Comparison of ENCODE assay signal across 13 cellular contexts in genomic region chr16:66927918-66928649, GRCh38. TPM values are rescaled to one million over a fixed set of nuclear protein-coding genes. Genes with fewer than 3 reads are reported as not detected.
A peak's percentile ranks its signal among the peaks of the same experiment; 100 is the strongest.
DNase-seq lines count a peak whose midpoint lies in the region; ATAC-seq, FAIRE-seq and TF ChIP-seq lines count a peak whose summit lies in the region.
"Had no signal": no experiment of that assay in that cellular context is flagged by ENCODE, and none has a peak within 500 bp of the region (broad histone marks: within the 10 kb centered on the region; RNA-seq: fewer than 3 reads in every experiment).

No MANE protein-coding gene starts in this region.

- H2AFZ ChIP-seq in keratinocyte (ENCODE audit: control insufficient read depth, low read length), result no peak overlapping the region

- no TSS peak for BruUV-seq in Caco-2 (replicated peaks; lab: Mats Ljungman, UMichigan)

- H3K4me1 Mint-ChIP-seq in WTC11 (peaks cover 10% of the 10 kb centered on the region), Caco-2 (ENCODE audit: low read depth, unreplicated experiment) (peaks cover 3% of the 10 kb centered on the region)

- no peaks in the 10 kb centered on the region for H3K36me3 Mint-ChIP-seq in WTC11
- peaks cover 1% of the 10 kb centered on the region for H3K36me3 Mint-ChIP-seq in Caco-2 (ENCODE audit: insufficient read depth, unreplicated experiment)

- FAIRE-seq in keratinocyte (lab: Jason Lieb, UNC), result peak; percentile 58

- POLR2A ChIA-PET in WTC11 (lab: Charles Lee) (interaction anchor here (0.7 to 0.9 kb wide), 2 partner anchors 97 to 259 kb away, joined by 3 read pairs; partner anchors contain the start of gene NAE1), Caco-2 (lab: Charles Lee) (no interaction called here)

- peak overlapping the region in 11 of 12 donors; percentile 80 to 99 (median 92) for H3K27ac ChIP-seq in heart left ventricle
- H3K27ac ChIP-seq in keratinocyte (ENCODE audit: control insufficient read depth, insufficient read depth, low read length), result peak overlapping the region; percentile 4

- peaks cover 0 to 25% (median 10%) of the 10 kb centered on the region in 9 donors for H3K36me3 ChIP-seq in heart left ventricle
- H3K36me3 ChIP-seq in keratinocyte (ENCODE audit: control insufficient read depth in 2 of 2, extremely low read depth in 1 of 2, insufficient read depth in 2 of 2, low read length in 2 of 2), result peaks cover 0 to 8% of the 10 kb centered on the region in 2 experiments
- no peaks in the 10 kb centered on the region for H3K36me3 ChIP-seq in Caco-2 (ENCODE audit: control insufficient read depth, insufficient read depth, low read length)

- dilution Hi-C loops in keratinocyte (cut with MboI; ENCODE audit: extremely low pct_ligation_motif_present, low sequenced_read_pairs), result no loop called here

- H3K4me3 Mint-ChIP-seq in WTC11, result no peak overlapping the region
- no peak overlapping the region for H3K4me3 Mint-ChIP-seq in Caco-2 (ENCODE audit: unreplicated experiment)

- H3K9me3 Mint-ChIP-seq in WTC11, result no peaks in the 10 kb centered on the region
- no peaks in the 10 kb centered on the region for H3K9me3 Mint-ChIP-seq in Caco-2 (ENCODE audit: unreplicated experiment)
- H3K9me3 Mint-ChIP-seq: CD8-positive, alpha-beta memory T cell; nephron had no signal

- no peak overlapping the region for H3K4me3 ChIP-seq in heart left ventricle
- H3K4me3 ChIP-seq in keratinocyte (ENCODE audit: control insufficient read depth in 2 of 3, extremely low read depth in 1 of 3, insufficient read depth in 2 of 3, low read depth in 1 of 3, low read length in 3 of 3), result no peak overlapping the region
- H3K4me3 ChIP-seq in lower leg skin (ENCODE audit: low read depth, poor library complexity, severe bottlenecking), result no peak overlapping the region
- no peak overlapping the region for H3K4me3 ChIP-seq in Caco-2 (ENCODE audit: low read depth, low read length)

- no peak for ATAC-seq in heart left ventricle
- ATAC-seq in Right ventricle myocardium superior (ENCODE audit: poor library complexity), result no peak
- no peak for ATAC-seq in WTC11
- ATAC-seq in GM21717 (IDR thresholded peaks at IDR 0.05; ENCODE audit: unreplicated experiment), result no peak

- H3K27ac Mint-ChIP-seq in WTC11 (peak overlapping the region; percentile 27; the same call in 1 of the 2 replicates), Caco-2 (ENCODE audit: unreplicated experiment) (no peak overlapping the region)
- H3K27ac Mint-ChIP-seq: nephron had no signal

- no peak overlapping the region for H3K9ac ChIP-seq in keratinocyte (ENCODE audit: control insufficient read depth, extremely low read depth, insufficient read depth, low read length)

- 61 to 84% (median 77%) methylated on average over 8 of the region's 8 CpGs for WGBS in heart left ventricle, 4 donors
- 77 to 83% methylated on average over 8 of the region's 8 CpGs for WGBS in lower leg skin, 2 donors

- CTCF ChIA-PET in WTC11 (lab: Charles Lee), result interaction anchor here (0.6 to 7.0 kb wide), 31 partner anchors 11 to 500 kb away, joined by 3 to 175 read pairs (median 7); partner anchors contain the start of genes CDH16, CES3, NAE1 and NOL3
- CTCF ChIA-PET in Caco-2 (lab: Charles Lee), result interaction anchor here (0.6 to 2.8 kb wide), 10 partner anchors 9 to 116 kb away, joined by 3 to 36 read pairs (median 6); partner anchors contain the start of genes CDH16, NAE1 and PDP2

- H3K4me2 ChIP-seq in keratinocyte (ENCODE audit: control insufficient read depth, extremely low read depth, insufficient read depth, low read depth, low read length), result no peak overlapping the region

- H3K9me1 ChIP-seq in keratinocyte (ENCODE audit: control insufficient read depth, extremely low read depth, insufficient read depth, low read length), result no peaks in the 10 kb centered on the region

- no peak for TF ChIP-seq POLR2A in heart left ventricle (IDR thresholded peaks at IDR 0.05)
- TF ChIP-seq POLR2A in lower leg skin (IDR thresholded peaks at IDR 0.05), result no peak

- DNase-seq in heart left ventricle (peak in 1 of 5 donors; percentile 66), Right ventricle myocardium superior (no peak), WTC11 (ENCODE audit: low spot score) (no peak), keratinocyte (ENCODE audit: low read depth, low spot score) (peak; percentile 81), lower leg skin (ENCODE audit: low spot score in 2 of 2) (no peak), Caco-2 (no peak), superior temporal gyrus (ENCODE audit: extremely low spot score) (no peak)
- DNase-seq: foreskin melanocyte; NK-92 treated with Interleukin-12 subunit alpha and Interleukin-12 subunit beta, amount 100 ng/mL, for 24 hours had no signal

- H3K79me2 ChIP-seq in keratinocyte (ENCODE audit: control insufficient read depth, insufficient read depth, low read length), result no peaks in the 10 kb centered on the region

- H3K27me3 ChIP-seq in heart left ventricle, result peaks cover 0 to 32% (median 0%) of the 10 kb centered on the region in 9 donors
- peaks cover 28% of the 10 kb centered on the region for H3K27me3 ChIP-seq in keratinocyte (ENCODE audit: control insufficient read depth, extremely low read depth, insufficient read depth, low read length)
- no peaks in the 10 kb centered on the region for H3K27me3 ChIP-seq in Caco-2 (replicated peaks; ENCODE audit: control insufficient read depth, insufficient read depth, low read length)

- no peak for TF ChIP-seq CTCF in heart left ventricle (IDR thresholded peaks at IDR 0.05)
- TF ChIP-seq CTCF in WTC11 (IDR thresholded peaks at IDR 0.05), result no peak
- TF ChIP-seq CTCF in keratinocyte (optimal IDR thresholded peaks at IDR 0.05 in 1 of 3, IDR thresholded peaks at IDR 0.05 in 1 of 3, conservative IDR thresholded peaks at IDR 0.05 in 1 of 3; ENCODE audit: extremely low read depth in 1 of 3, insufficient read depth in 2 of 3, low read length in 3 of 3), result no peak
- no peak for TF ChIP-seq CTCF in lower leg skin (IDR thresholded peaks at IDR 0.05)
- TF ChIP-seq CTCF in Caco-2 (IDR thresholded peaks at IDR 0.05; ENCODE audit: insufficient read depth in 1 of 2, low read depth in 1 of 2, low read length in 1 of 2, severe bottlenecking in 1 of 2, unreplicated experiment in 1 of 2), result no peak

- H3K27me3 Mint-ChIP-seq in WTC11 (ENCODE audit: low read depth) (peaks cover 50% of the 10 kb centered on the region), Caco-2 (ENCODE audit: insufficient read depth, unreplicated experiment) (peaks cover 5% of the 10 kb centered on the region)

- H3K4me1 ChIP-seq in heart left ventricle, result peaks cover 0 to 58% (median 30%) of the 10 kb centered on the region in 12 donors
- H3K4me1 ChIP-seq in keratinocyte (ENCODE audit: control insufficient read depth, extremely low read depth, insufficient read depth, low read length), result peaks cover 19% of the 10 kb centered on the region
- peaks cover 8% of the 10 kb centered on the region; the same call in 1 of the 2 replicates for H3K4me1 ChIP-seq in Caco-2

- intact Hi-C loops in heart left ventricle (cut with DNase I), result no loop called here
- intact Hi-C loops in Right ventricle myocardium superior (cut with DNase I), result no loop called here
- intact Hi-C loops in lower leg skin (cut with DNase I; ENCODE audit: low total_unique reads), result no loop called here
- intact Hi-C loops in Caco-2 (cut with micrococcal nuclease; ENCODE audit: unreplicated experiment), result no loop called here

- H3K9me3 ChIP-seq in heart left ventricle (no peaks in the 10 kb centered on the region), keratinocyte (ENCODE audit: control insufficient read depth, low read depth, low read length) (no peaks in the 10 kb centered on the region), Caco-2 (no peaks in the 10 kb centered on the region)

- no peaks in the 10 kb centered on the region for H4K20me1 ChIP-seq in keratinocyte (ENCODE audit: control insufficient read depth, extremely low read depth, insufficient read depth, low read length)

RNA-seq across cellular contexts. Expression of gene RRAD, which starts 2.7 kb away (rescaled TPM):
- total RNA-seq in heart left ventricle (100 to 1,000 TPM in 7 of 9 donors, 10 to 100 TPM in 2; 57.5 to 298 (median 143) TPM), Right ventricle myocardium superior (95.4 TPM), WTC11 (2021) (0.16 to 0.52 TPM (median 0.18 TPM) in 3 replicates), lower leg skin (10 to 100 TPM in 2 of 4 donors, 1 to 10 TPM in 2; 5.9 to 34.3 (median 17.4) TPM), Caco-2 (2022) (0.53 and 1.1 TPM in 2 replicates)
- polyA plus RNA-seq in heart left ventricle (100 to 1,000 TPM; 152 to 277 TPM), keratinocyte (0.67 to 12.8 TPM (median 2.7 TPM) in 3 replicates)
- polyA plus RNA-seq in keratinocyte (2011; ENCODE audit: low read depth), result 68.6 TPM
- polyA plus RNA-seq in keratinocyte (2011; cell fraction: cytosol; rRNA removed), result 1.8 and 2.3 TPM in 2 replicates
- 3.3 and 5.0 TPM in 2 replicates for polyA plus RNA-seq in keratinocyte (2011; cell fraction: nucleus; rRNA removed)
- 1.3 and 29.5 TPM in 2 replicates for polyA plus RNA-seq in keratinocyte (2012; ENCODE audit: low replicate concordance)
- polyA minus RNA-seq in keratinocyte, result 0.33 to 4.6 TPM (median 1.2 TPM) in 3 replicates
- 3.8 TPM for polyA minus RNA-seq in keratinocyte (2011; cell fraction: cytosol; rRNA and poly(A)+ RNA removed)
- polyA minus RNA-seq in keratinocyte (2011; cell fraction: nucleus; rRNA and poly(A)+ RNA removed), result 3.2 and 5.4 TPM in 2 replicates
- polyA plus RNA-seq: CD8-positive, alpha-beta memory T cell had no signal

RNA-seq across cellular contexts. Expression of gene CIAO2B, which starts 6.1 kb away (rescaled TPM):
- 100 to 1,000 TPM; 103 to 188 (median 110) TPM for total RNA-seq in heart left ventricle
- polyA plus RNA-seq in heart left ventricle, result 100 to 1,000 TPM; 265 to 669 TPM
- 103 TPM for total RNA-seq in Right ventricle myocardium superior
- total RNA-seq in WTC11 (2021), result 59.7 to 72.7 TPM (median 71.4 TPM) in 3 replicates
- polyA plus RNA-seq in keratinocyte, result 99.6 to 149 TPM (median 105 TPM) in 3 replicates
- 42.6 TPM for polyA plus RNA-seq in keratinocyte (2011; ENCODE audit: low read depth)
- 79.5 and 85.2 TPM in 2 replicates for polyA plus RNA-seq in keratinocyte (2011; cell fraction: cytosol; rRNA removed)
- polyA plus RNA-seq in keratinocyte (2011; cell fraction: nucleus; rRNA removed), result 47.0 and 59.8 TPM in 2 replicates
- 126 and 200 TPM in 2 replicates for polyA plus RNA-seq in keratinocyte (2012; ENCODE audit: low replicate concordance)
- 117 to 140 TPM (median 117 TPM) in 3 replicates for polyA minus RNA-seq in keratinocyte
- polyA minus RNA-seq in keratinocyte (2011; cell fraction: cytosol; rRNA and poly(A)+ RNA removed), result 115 TPM
- polyA minus RNA-seq in keratinocyte (2011; cell fraction: nucleus; rRNA and poly(A)+ RNA removed), result 10.9 and 17.1 TPM in 2 replicates
- 10 to 100 TPM; 39.3 to 60.3 (median 55.4) TPM for total RNA-seq in lower leg skin
- total RNA-seq in Caco-2 (2022), result 117 and 119 TPM in 2 replicates

RNA-seq across cellular contexts. Expression of gene CES2, which starts 7.2 kb away (rescaled TPM):
- total RNA-seq in heart left ventricle, result 100 to 1,000 TPM in 4 of 9 donors, 10 to 100 TPM in 5; 56.0 to 157 (median 78.8) TPM
- 100 to 1,000 TPM in 1 of 2 donors, 10 to 100 TPM in 1; 40.9 to 125 TPM for polyA plus RNA-seq in heart left ventricle
- 114 TPM for total RNA-seq in Right ventricle myocardium superior
- total RNA-seq in WTC11 (2021), result 21.6 to 29.7 TPM (median 23.2 TPM) in 3 replicates
- 37.5 to 93.4 TPM (median 41.6 TPM) in 3 replicates for polyA plus RNA-seq in keratinocyte
- 52.3 TPM for polyA plus RNA-seq in keratinocyte (2011; ENCODE audit: low read depth)
- 25.3 and 38.7 TPM in 2 replicates for polyA plus RNA-seq in keratinocyte (2011; cell fraction: cytosol; rRNA removed)
- 87.7 and 87.8 TPM in 2 replicates for polyA plus RNA-seq in keratinocyte (2011; cell fraction: nucleus; rRNA removed)
- 35.9 and 108 TPM in 2 replicates for polyA plus RNA-seq in keratinocyte (2012; ENCODE audit: low replicate concordance)
- 40.6 to 65.9 TPM (median 45.8 TPM) in 3 replicates for polyA minus RNA-seq in keratinocyte
- polyA minus RNA-seq in keratinocyte (2011; cell fraction: cytosol; rRNA and poly(A)+ RNA removed), result 83.6 TPM
- polyA minus RNA-seq in keratinocyte (2011; cell fraction: nucleus; rRNA and poly(A)+ RNA removed), result 65.7 and 100 TPM in 2 replicates
- total RNA-seq in lower leg skin, result 10 to 100 TPM; 37.4 to 90.2 (median 50.2) TPM
- total RNA-seq in Caco-2 (2022), result 45.5 and 48.4 TPM in 2 replicates

RNA-seq across cellular contexts. Expression of gene CDH16, which starts 9.4 kb away (rescaled TPM):
- under 1 TPM in 4 of 9 donors, not detected in 5; 0.13 to 0.44 (median 0.17) TPM for total RNA-seq in heart left ventricle
- 1 to 10 TPM in 1 of 2 donors, under 1 TPM in 1; 0.08 to 1.6 TPM for polyA plus RNA-seq in heart left ventricle
- 0.13 TPM for total RNA-seq in Right ventricle myocardium superior
- total RNA-seq in WTC11 (2021), result not detected in 3 replicates
- 0.16 to 2.1 TPM (median 0.45 TPM) in 3 replicates for polyA plus RNA-seq in keratinocyte
- polyA plus RNA-seq in keratinocyte (2011; ENCODE audit: low read depth), result 0.44 TPM
- polyA plus RNA-seq in keratinocyte (2011; cell fraction: cytosol; rRNA removed), result 0.50 and 0.60 TPM in 2 replicates
- 0.33 and 0.49 TPM in 2 replicates for polyA plus RNA-seq in keratinocyte (2011; cell fraction: nucleus; rRNA removed)
- polyA plus RNA-seq in keratinocyte (2012; ENCODE audit: low replicate concordance), result 0.39 and 3.9 TPM in 2 replicates
- 0.33 to 1.6 TPM (median 0.35 TPM) in 3 replicates for polyA minus RNA-seq in keratinocyte
- 1.2 TPM for polyA minus RNA-seq in keratinocyte (2011; cell fraction: cytosol; rRNA and poly(A)+ RNA removed)
- polyA minus RNA-seq in keratinocyte (2011; cell fraction: nucleus; rRNA and poly(A)+ RNA removed), result 0.32 TPM in 1 of 2 replicates, not detected in the other
- under 1 TPM in 2 of 4 donors, not detected in 2; 0.10 to 0.58 TPM for total RNA-seq in lower leg skin
- 0.48 and 0.81 TPM in 2 replicates for total RNA-seq in Caco-2 (2022)
- total RNA-seq: CD8-positive, alpha-beta memory T cell had no signal
- polyA plus RNA-seq: adipose tissue; CD8-positive, alpha-beta memory T cell had no signal

RNA-seq across cellular contexts. Expression of gene CES3, which starts 33.0 kb away (rescaled TPM):
- total RNA-seq in heart left ventricle, result 1 to 10 TPM in 3 of 9 donors, under 1 TPM in 6; 0.51 to 1.7 (median 0.88) TPM
- 1 to 10 TPM in 1 of 2 donors, under 1 TPM in 1; 0.08 to 1.1 TPM for polyA plus RNA-seq in heart left ventricle
- 2.0 TPM for total RNA-seq in Right ventricle myocardium superior
- total RNA-seq in WTC11 (2021), result 3.3 to 6.0 TPM (median 5.7 TPM) in 3 replicates
- polyA plus RNA-seq in keratinocyte, result 0.63 to 2.7 TPM (median 1.5 TPM) in 3 replicates
- polyA plus RNA-seq in keratinocyte (2011; ENCODE audit: low read depth), result 1.8 TPM
- polyA plus RNA-seq in keratinocyte (2011; cell fraction: cytosol; rRNA removed), result 0.28 and 0.45 TPM in 2 replicates
- 7.4 and 8.5 TPM in 2 replicates for polyA plus RNA-seq in keratinocyte (2011; cell fraction: nucleus; rRNA removed)
- 0.57 and 2.9 TPM in 2 replicates for polyA plus RNA-seq in keratinocyte (2012; ENCODE audit: low replicate concordance)
- polyA minus RNA-seq in keratinocyte, result 0.32 to 2.0 TPM (median 1.6 TPM) in 3 replicates
- not detected for polyA minus RNA-seq in keratinocyte (2011; cell fraction: cytosol; rRNA and poly(A)+ RNA removed)
- polyA minus RNA-seq in keratinocyte (2011; cell fraction: nucleus; rRNA and poly(A)+ RNA removed), result 2.8 and 3.7 TPM in 2 replicates
- total RNA-seq in lower leg skin, result 1 to 10 TPM in 3 of 4 donors, under 1 TPM in 1; 0.59 to 1.3 (median 1.2) TPM
- 0.79 and 0.95 TPM in 2 replicates for total RNA-seq in Caco-2 (2022)
- polyA plus RNA-seq: CD8-positive, alpha-beta memory T cell had no signal
